In the genomic region with DNA sequence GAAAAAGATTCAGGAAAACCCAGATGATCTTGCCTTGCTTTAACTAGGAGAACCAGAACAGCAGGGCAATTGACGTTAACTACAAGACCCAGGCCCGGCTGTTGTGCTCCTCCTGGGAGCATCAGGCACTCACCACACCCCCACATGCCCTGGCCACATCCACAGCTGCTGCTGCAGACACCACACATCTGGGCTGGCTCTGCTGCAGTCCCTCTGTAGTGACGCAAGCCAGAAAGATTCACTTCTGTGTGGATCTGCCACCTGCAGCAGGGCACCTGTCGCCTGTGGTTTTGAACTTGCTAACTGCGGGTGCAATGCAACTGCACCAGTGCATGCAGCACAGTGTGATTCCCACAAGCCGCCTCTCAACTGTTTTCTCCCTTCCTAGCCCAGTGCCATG, we compare ENCODE assay signal across 21 cellular contexts.
DNase-seq lines count a peak whose midpoint lies in the region; ATAC-seq and TF ChIP-seq lines count a peak whose summit lies in the region.
"Had no signal": no experiment of that assay in that cellular context is flagged by ENCODE, and none has a peak within 500 bp of the region (broad histone marks: within the 10 kb centered on the region; RNA-seq: fewer than 3 reads in every experiment).

No MANE protein-coding gene starts in this region.

- no peak overlapping the region for H4K91ac ChIP-seq in neuronal stem cell (ENCODE audit: low read depth, low read length, poor library complexity)

- H3K18ac ChIP-seq in neuronal stem cell (ENCODE audit: low read length) = no peak overlapping the region

- H4K20me1 ChIP-seq in BLaER1 = no peaks in the 10 kb centered on the region

- no peak overlapping the region for H2BK5ac ChIP-seq in neuronal stem cell (ENCODE audit: low read length)

- H3K9me3 ChIP-seq in BLaER1 (no peaks in the 10 kb centered on the region), SJCRH30 (replicated peaks) (no peaks in the 10 kb centered on the region), neuronal stem cell (replicated peaks in 1 of 2; ENCODE audit: control insufficient read depth in 2 of 2, insufficient read depth in 1 of 2, low read depth in 1 of 2, low read length in 2 of 2) (no peaks in the 10 kb centered on the region), WERI-Rb-1 (ENCODE audit: severe bottlenecking) (no peaks in the 10 kb centered on the region)
- H3K9me3 ChIP-seq: ascending aorta had no signal

- H3K4me3 ChIP-seq in BLaER1 (no peak overlapping the region), SJCRH30 (no peak overlapping the region), neuronal stem cell (ENCODE audit: low read length in 2 of 2) (no peak overlapping the region), WERI-Rb-1 (ENCODE audit: low read depth, low read length) (no peak overlapping the region)
- H3K4me3 ChIP-seq: ascending aorta, GM23248 had no signal

- H3K23ac ChIP-seq in neuronal stem cell (ENCODE audit: low read depth, low read length, poor library complexity) = no peak overlapping the region

- no CpG with 5 or more reads among the region's 6 CpGs for WGBS in neuronal stem cell (ENCODE audit: extremely low coverage in 2 of 2, insufficient read length in 2 of 2, insufficient replicate concordance in 1 of 2), 2 donors

- no peak overlapping the region for H2AFZ ChIP-seq in neuronal stem cell (ENCODE audit: low read length)
- H2AFZ ChIP-seq: GM23248 had no signal

- H3K4me2 ChIP-seq in BLaER1 (peak overlapping the region; percentile 73), neuronal stem cell (ENCODE audit: insufficient read depth, low read length, poor library complexity, severe bottlenecking) (no peak overlapping the region)

- H2BK15ac ChIP-seq in neuronal stem cell (ENCODE audit: low read length) = no peak overlapping the region

- H3K79me1 ChIP-seq in neuronal stem cell (ENCODE audit: low read depth, low read length) = no peaks in the 10 kb centered on the region

- no peaks in the 10 kb centered on the region for H3K36me3 ChIP-seq in BLaER1
- no peaks in the 10 kb centered on the region for H3K36me3 ChIP-seq in SJCRH30
- no peaks in the 10 kb centered on the region for H3K36me3 ChIP-seq in neuronal stem cell (replicated peaks in 1 of 2; ENCODE audit: control insufficient read depth in 2 of 2, insufficient read depth in 2 of 2, low read length in 2 of 2)
- no peaks in the 10 kb centered on the region for H3K36me3 ChIP-seq in WERI-Rb-1
- H3K36me3 ChIP-seq: ascending aorta had no signal

- H3K27me3 ChIP-seq in BLaER1 (no peaks in the 10 kb centered on the region), SJCRH30 (no peaks in the 10 kb centered on the region), neuronal stem cell (ENCODE audit: control insufficient read depth in 3 of 3, insufficient read depth in 3 of 3, low read depth in 1 of 3, low read length in 3 of 3) (no peaks in the 10 kb centered on the region), WERI-Rb-1 (ENCODE audit: insufficient read depth, low read depth, severe bottlenecking) (no peaks in the 10 kb centered on the region)
- H3K27me3 ChIP-seq: ascending aorta, foreskin keratinocyte had no signal

- H2AK5ac ChIP-seq in neuronal stem cell (ENCODE audit: low read depth, low read length) = peak overlapping the region; percentile 30

- H2BK120ac ChIP-seq in neuronal stem cell (ENCODE audit: low read depth, low read length) = no peak overlapping the region

- H3K14ac ChIP-seq in neuronal stem cell (ENCODE audit: low read length) = no peak overlapping the region

- H3K4ac ChIP-seq in neuronal stem cell (ENCODE audit: low read length) = no peak overlapping the region

- DNase-seq in H4 (ENCODE audit: low spot score) (peak; percentile 2), SJCRH30 (peak; percentile 63 to 70), neuronal stem cell (ENCODE audit: low spot score) (no peak), WERI-Rb-1 (no peak), EL (no peak), NCI-H524 (lab: John Stamatoyannopoulos, UW) (no peak)
- DNase-seq: ACHN; activated T-cell treated with anti-CD3 and anti-CD28 coated beads, Interleukin-2, amount 50 U/mL, for 72 hours; cerebellar nuclear complex; GM23248; hippocampal formation; NCI-H1092; NCI-H2081; small intestine; T1000 had no signal

- no peak overlapping the region for H2BK12ac ChIP-seq in neuronal stem cell (ENCODE audit: low read length)

- TF ChIP-seq CTCF in WERI-Rb-1 (IDR thresholded peaks at IDR 0.05; ENCODE audit: low read depth, low read length) = no peak

- H3K27ac ChIP-seq in BLaER1 = peak overlapping the region; percentile 59
- no peak overlapping the region for H3K27ac ChIP-seq in SJCRH30
- no peak overlapping the region for H3K27ac ChIP-seq in neuronal stem cell (replicated peaks; ENCODE audit: low read length)
- no peak overlapping the region for H3K27ac ChIP-seq in WERI-Rb-1
- H3K27ac ChIP-seq: ascending aorta, foreskin keratinocyte, GM23248, RWPE1 had no signal

- H3K9ac ChIP-seq in BLaER1 = no peak overlapping the region
- H3K9ac ChIP-seq in neuronal stem cell (ENCODE audit: low read depth, low read length, poor library complexity) = no peak overlapping the region
- H3K9ac ChIP-seq: GM23248 had no signal

- H3K4me1 ChIP-seq in BLaER1 (peaks cover 32% of the 10 kb centered on the region), SJCRH30 (no peaks in the 10 kb centered on the region), neuronal stem cell (ENCODE audit: control insufficient read depth in 2 of 2, insufficient read depth in 1 of 2, low read depth in 1 of 2, low read length in 2 of 2) (no peaks in the 10 kb centered on the region)
- H3K4me1 ChIP-seq: foreskin keratinocyte had no signal

- H4K8ac ChIP-seq in neuronal stem cell (ENCODE audit: low read depth, low read length) = no peak overlapping the region

- no peak for ATAC-seq in HG02840 (IDR thresholded peaks at IDR 0.05; ENCODE audit: low FRiP score, unreplicated experiment)
- ATAC-seq: activated CD8-positive, alpha-beta T cell treated with anti-CD3 and anti-CD28 coated beads, Interleukin-2, amount 10 ng/mL, durations not matched to agents 7 days and 5 days; activated T-cell treated with anti-CD3 and anti-CD28 coated beads, Interleukin-2, amount 50 U/mL, for 72 hours; foreskin keratinocyte had no signal

Comparison
In these comparisons a context has a peak if more than half of its experiments do, and no peak if none do; other contexts are left out.
1. DNase-seq: peak in H4 (single experiment) and SJCRH30 (2 of 2); none in neuronal stem cell (single experiment), WERI-Rb-1 (single experiment), EL (single experiment) and NCI-H524 (0 of 2).